Comparison of ENCODE assay signal across 24 cellular contexts in genomic region chr12:117034249-117034648, GRCh38.
A peak's percentile ranks its signal among the peaks of the same experiment; 100 is the strongest.
DNase-seq lines count a peak whose midpoint lies in the region; ATAC-seq, FAIRE-seq and TF ChIP-seq lines count a peak whose summit lies in the region.
"Had no signal": no experiment of that assay in that cellular context is flagged by ENCODE, and none has a peak within 500 bp of the region (broad histone marks: within the 10 kb centered on the region; RNA-seq: fewer than 3 reads in every experiment).

No MANE protein-coding gene starts in this region.

- H4K20me1 ChIP-seq in BLaER1, result peaks cover 14% of the 10 kb centered on the region
- no peaks in the 10 kb centered on the region for H4K20me1 ChIP-seq in HCT116 (ENCODE audit: insufficient read depth)

- TF ChIP-seq CTCF in HCT116 (IDR thresholded peaks at IDR 0.05 in 2 of 3, conservative IDR thresholded peaks at IDR 0.05 in 1 of 3; ENCODE audit: borderline replicate concordance in 1 of 3, insufficient read depth in 1 of 3, low read depth in 2 of 3, low read length in 2 of 3) (no peak), nephron progenitor cell (IDR thresholded peaks at IDR 0.05) (no peak), GM10266 (IDR thresholded peaks at IDR 0.05; ENCODE audit: control insufficient read depth, insufficient read depth, low read depth, missing control alignments) (no peak)

- H3K4me3 ChIP-seq in BLaER1 (no peak overlapping the region), HCT116 (replicated peaks in 1 of 2; ENCODE audit: low read depth in 1 of 2, low read length in 2 of 2) (no peak overlapping the region)
- H3K4me3 ChIP-seq: ascending aorta, esophagus squamous epithelium, MG63, thoracic aorta had no signal

- H3K4me1 ChIP-seq in BLaER1 (peaks cover 82% of the 10 kb centered on the region), HCT116 (ENCODE audit: control insufficient read depth in 1 of 2, insufficient read depth in 2 of 2, low read length in 2 of 2) (no peaks in the 10 kb centered on the region)
- H3K4me1 ChIP-seq: ascending aorta had no signal

- H3K9me2 ChIP-seq in HCT116 (ENCODE audit: insufficient read depth), result no peaks in the 10 kb centered on the region

- H3K9me3 ChIP-seq in BLaER1 (no peaks in the 10 kb centered on the region), HCT116 (ENCODE audit: control insufficient read depth in 1 of 2, insufficient read depth in 1 of 2, low read depth in 1 of 2, low read length in 2 of 2) (no peaks in the 10 kb centered on the region)
- H3K9me3 ChIP-seq: ascending aorta, esophagus squamous epithelium, MG63, thoracic aorta had no signal

- H3K27me3 Mint-ChIP-seq in nephron progenitor cell (ENCODE audit: low read depth, poor library complexity), result peaks cover 5% of the 10 kb centered on the region
- H3K27me3 Mint-ChIP-seq: activated CD4-positive, alpha-beta T cell treated with anti-CD3 and anti-CD28 coated beads for 36 hours had no signal

- peak overlapping the region; percentile 13 for H3K4me3 Mint-ChIP-seq in nephron progenitor cell
- H3K4me3 Mint-ChIP-seq: activated CD4-positive, alpha-beta T cell treated with anti-CD3 and anti-CD28 coated beads for 36 hours; activated naive CD4-positive, alpha-beta T cell treated with anti-CD3 and anti-CD28 coated beads, Interleukin-2, amount 10 ng/mL, durations not matched to agents 7 days and 5 days; activated T-cell treated with anti-CD3 and anti-CD28 coated beads, Interleukin-2, amount 50 U/mL, for 72 hours; stimulated activated naive B cell treated with anti-CD40 and anti-IgM and Interleukin-4, amounts not matched to agents 10 μg/mL and 1 μg/mL and 100 μg/mL, for 72 hours had no signal

- CTCF ChIA-PET in HCT116 (lab: Charles Lee), result interaction anchor here (1.3 kb wide), 1 partner anchor 86 kb away, joined by 3 read pairs; no protein-coding TSS in a partner anchor

- DNase-seq in HCT116 (ENCODE audit: low read depth, low spot score) (no peak), caudate nucleus (lab: John Stamatoyannopoulos, UW) (no peak), nephron progenitor cell (no peak), frontal cortex (ENCODE audit: low spot score in 2 of 2) (no peak), NCI-H345 treated with DMSO at 0.1 percent for 48 hours (lab: John Stamatoyannopoulos, UW; ENCODE audit: unreplicated experiment) (no peak), GM10266 (ENCODE audit: extremely low spot score) (no peak), NK-92 (lab: John Stamatoyannopoulos, UW; ENCODE audit: unreplicated experiment) (no peak)
- DNase-seq: activated CD4-positive, alpha-beta T cell treated with anti-CD3 and anti-CD28 coated beads for 36 hours; activated naive CD4-positive, alpha-beta T cell treated with anti-CD3 and anti-CD28 coated beads, Interleukin-2, amount 10 ng/mL, durations not matched to agents 7 days and 5 days; activated T-cell treated with anti-CD3 and anti-CD28 coated beads, Interleukin-2, amount 50 U/mL, for 72 hours; DMS 273 treated with DMSO at 0.1 percent for 48 hours; esophagus squamous epithelium; GDM1; MG63; naive B cell; NCI-H1694; NCI-H748 treated with DMSO at 0.1 percent for 48 hours; stimulated activated CD4-positive, alpha-beta T cell treated with anti-CD3 and anti-CD28 coated beads, Interleukin-2, amount 100 ng/mL, for 24 hours; stimulated activated naive B cell treated with anti-CD40 and anti-IgM and Interleukin-4, amounts not matched to agents 10 μg/mL and 1 μg/mL and 100 μg/mL, for 72 hours had no signal

- H3K27ac Mint-ChIP-seq in nephron progenitor cell, result peak overlapping the region; percentile 79
- H3K27ac Mint-ChIP-seq: activated CD4-positive, alpha-beta T cell treated with anti-CD3 and anti-CD28 coated beads for 36 hours; activated naive CD4-positive, alpha-beta T cell treated with anti-CD3 and anti-CD28 coated beads, Interleukin-2, amount 10 ng/mL, durations not matched to agents 7 days and 5 days; activated T-cell treated with anti-CD3 and anti-CD28 coated beads, Interleukin-2, amount 50 U/mL, for 72 hours; naive B cell; stimulated activated naive B cell treated with anti-CD40 and anti-IgM and Interleukin-4, amounts not matched to agents 10 μg/mL and 1 μg/mL and 100 μg/mL, for 72 hours had no signal

- H3K27me3 ChIP-seq in BLaER1 (peaks cover 34% of the 10 kb centered on the region), HCT116 (ENCODE audit: insufficient read depth, low read length) (no peaks in the 10 kb centered on the region)
- H3K27me3 ChIP-seq: MG63 had no signal

- H3K27ac ChIP-seq in BLaER1 (no peak overlapping the region), HCT116 (ENCODE audit: low read depth, low read length) (no peak overlapping the region), caudate nucleus (ENCODE audit: low read depth, low read length) (peak overlapping the region; percentile 69)
- H3K27ac ChIP-seq: ascending aorta, esophagus squamous epithelium, thoracic aorta had no signal

- no peak for TF ChIP-seq RAD21 in HCT116 (IDR thresholded peaks at IDR 0.05; ENCODE audit: low read depth)

- H3K9ac ChIP-seq in BLaER1 (no peak overlapping the region), HCT116 (ENCODE audit: low read length) (no peak overlapping the region)

- peaks cover 65% of the 10 kb centered on the region for H3K4me1 Mint-ChIP-seq in nephron progenitor cell
- H3K4me1 Mint-ChIP-seq: activated CD4-positive, alpha-beta T cell treated with anti-CD3 and anti-CD28 coated beads for 36 hours; activated naive CD4-positive, alpha-beta T cell treated with anti-CD3 and anti-CD28 coated beads, Interleukin-2, amount 10 ng/mL, durations not matched to agents 7 days and 5 days had no signal

- FAIRE-seq in frontal cortex (lab: Jason Lieb, UNC), result no peak
- FAIRE-seq: colon had no signal

- POLR2A ChIA-PET in HCT116 (lab: Charles Lee), result no interaction called here

- RAD21 ChIA-PET in HCT116 (lab: Charles Lee; ENCODE audit: low non-redundant PET in 1 of 2, low total read pairs in 2 of 2, uncharacterized antibody in 2 of 2, unreplicated experiment in 2 of 2), result no interaction called here

- ATAC-seq in HCT116, result no peak
- ATAC-seq: activated CD4-positive, alpha-beta T cell treated with anti-CD3 and anti-CD28 coated beads for 36 hours; activated T-cell treated with anti-CD3 and anti-CD28 coated beads, Interleukin-2, amount 50 U/mL, for 72 hours; stimulated activated naive B cell treated with anti-CD40 and anti-IgM and Interleukin-4, amounts not matched to agents 10 μg/mL and 1 μg/mL and 100 μg/mL, for 72 hours had no signal

- no peak for TF ChIP-seq POLR2A in HCT116 (IDR thresholded peaks at IDR 0.05; ENCODE audit: borderline replicate concordance, extremely low read depth, insufficient read depth, insufficient read length)

- H3K36me3 Mint-ChIP-seq in nephron progenitor cell (ENCODE audit: low read depth), result peaks cover 8% of the 10 kb centered on the region

- no peaks in the 10 kb centered on the region for H3K79me2 ChIP-seq in HCT116 (ENCODE audit: insufficient read depth, low read length)

- no peaks in the 10 kb centered on the region for H3K9me3 Mint-ChIP-seq in nephron progenitor cell
- H3K9me3 Mint-ChIP-seq: activated naive CD4-positive, alpha-beta T cell treated with anti-CD3 and anti-CD28 coated beads, Interleukin-2, amount 10 ng/mL, durations not matched to agents 7 days and 5 days; activated T-cell treated with anti-CD3 and anti-CD28 coated beads, Interleukin-2, amount 50 U/mL, for 72 hours; IgD-negative memory B cell; stimulated activated naive B cell treated with anti-CD40 and anti-IgM and Interleukin-4, amounts not matched to agents 10 μg/mL and 1 μg/mL and 100 μg/mL, for 72 hours had no signal

- H3K36me3 ChIP-seq in BLaER1, result peaks cover 18% of the 10 kb centered on the region
- H3K36me3 ChIP-seq in HCT116 (ENCODE audit: control insufficient read depth in 1 of 2, insufficient read depth in 2 of 2, low read length in 2 of 2), result no peaks in the 10 kb centered on the region
- H3K36me3 ChIP-seq: MG63, thoracic aorta had no signal

- H2AFZ ChIP-seq in HCT116 (ENCODE audit: low read depth, low read length, poor library complexity, severe bottlenecking), result no peak overlapping the region

- BruUV-seq in HCT116 (replicated peaks; lab: Mats Ljungman, UMichigan), result TSS peak; percentile 22

- H3K4me2 ChIP-seq in BLaER1 (peak overlapping the region; percentile 89), HCT116 (ENCODE audit: low read length) (no peak overlapping the region)

- intact Hi-C loops in HCT116 (cut with micrococcal nuclease), result no loop called here

TF ChIP-seq in HCT116, 20 proteins besides CTCF, POLR2A, EP300 and RAD21 (continues in another document):
- TF ChIP-seq SIN3A (IDR thresholded peaks at IDR 0.05; ENCODE audit: low read depth) (no peak), EZH2 (IDR thresholded peaks at IDR 0.05) (no peak), SRF (IDR thresholded peaks at IDR 0.05; ENCODE audit: low read depth) (no peak), ZBTB33 (IDR thresholded peaks at IDR 0.05; ENCODE audit: extremely low read depth, insufficient replicate concordance, low read length) (no peak), ELF1 (IDR thresholded peaks at IDR 0.05; ENCODE audit: borderline replicate concordance, low read depth) (no peak), CBX3 (IDR thresholded peaks at IDR 0.05; ENCODE audit: low read depth) (no peak), MAX (IDR thresholded peaks at IDR 0.05) (no peak), ZFX (IDR thresholded peaks at IDR 0.05) (no peak), ZNF274 (IDR thresholded peaks at IDR 0.05; ENCODE audit: low read depth, low read length) (no peak), YY1 (IDR thresholded peaks at IDR 0.05; ENCODE audit: extremely low read depth, insufficient replicate concordance, low read depth, low read length) (no peak), EZH2phosphoT487 (IDR thresholded peaks at IDR 0.05; ENCODE audit: borderline replicate concordance) (no peak), POLR2AphosphoS5 (IDR thresholded peaks at IDR 0.05; ENCODE audit: low read depth, low read length) (no peak)
